In genomic region chr12:21819236-21819635, GRCh38 we compare ENCODE assay signal across 20 cellular contexts. TPM values are rescaled to one million over a fixed set of nuclear protein-coding genes. Genes with fewer than 3 reads are reported as not detected.
A peak's percentile ranks its signal among the peaks of the same experiment; 100 is the strongest.
DNase-seq lines count a peak whose midpoint lies in the region; ATAC-seq and TF ChIP-seq lines count a peak whose summit lies in the region.
"Had no signal": no experiment of that assay in that cellular context is flagged by ENCODE, and none has a peak within 500 bp of the region (broad histone marks: within the 10 kb centered on the region; RNA-seq: fewer than 3 reads in every experiment).

No MANE protein-coding gene starts in this region.

- H3K4me3 Mint-ChIP-seq in T-helper 17 cell, result no peak overlapping the region
- H3K4me3 Mint-ChIP-seq: activated CD4-positive, alpha-beta memory T cell treated with anti-CD3 and anti-CD28 coated beads, Interleukin-2, amount 10 ng/mL, durations not matched to agents 7 days and 5 days had no signal

- H4K20me1 ChIP-seq in osteoblast (ENCODE audit: insufficient read depth, low read length), result no peaks in the 10 kb centered on the region
- H4K20me1 ChIP-seq: BLaER1 treated with 17β-estradiol and CSF1 and Interleukin-3, amounts not matched to agents 10 nM and 100 nM had no signal

- H3K4me2 ChIP-seq in osteoblast (ENCODE audit: insufficient read depth, low read length), result peak overlapping the region; percentile 21
- H3K4me2 ChIP-seq: BLaER1 treated with 17β-estradiol and CSF1 and Interleukin-3, amounts not matched to agents 10 nM and 100 nM had no signal

- TF ChIP-seq POLR2A in stomach (IDR thresholded peaks at IDR 0.05), result no peak

- peak overlapping the region; percentile 46 for H3K27ac ChIP-seq in osteoblast (ENCODE audit: low read depth, low read length)
- peak overlapping the region in 1 of 5 donors; percentile 26 for H3K27ac ChIP-seq in stomach
- H3K27ac ChIP-seq: BLaER1 treated with 17β-estradiol and CSF1 and Interleukin-3, amounts not matched to agents 10 nM and 100 nM; lower lobe of right lung; upper lobe of left lung had no signal

- H3K9me3 ChIP-seq in osteoblast (ENCODE audit: low read depth, low read length) (no peaks in the 10 kb centered on the region), T-helper 17 cell (ENCODE audit: control insufficient read depth, low read length, poor library complexity, severe bottlenecking) (no peaks in the 10 kb centered on the region), stomach (no peaks in the 10 kb centered on the region)
- H3K9me3 ChIP-seq: BLaER1 treated with 17β-estradiol and CSF1 and Interleukin-3, amounts not matched to agents 10 nM and 100 nM; lower lobe of right lung; upper lobe of left lung had no signal

- 20 to 25% (median 22%) methylated on average over 2 of the region's 2 CpGs for WGBS in stomach, 5 donors

- no peaks in the 10 kb centered on the region for H3K36me3 Mint-ChIP-seq in T-helper 17 cell (ENCODE audit: low read depth)

- H3K27me3 ChIP-seq in osteoblast (ENCODE audit: insufficient read depth, low read length) (no peaks in the 10 kb centered on the region), stomach (no peaks in the 10 kb centered on the region)
- H3K27me3 ChIP-seq: BLaER1 treated with 17β-estradiol and CSF1 and Interleukin-3, amounts not matched to agents 10 nM and 100 nM; upper lobe of left lung had no signal

- TF ChIP-seq CTCF in foreskin fibroblast (IDR thresholded peaks at IDR 0.05; ENCODE audit: low read depth, low read length), result no peak
- TF ChIP-seq CTCF in osteoblast (IDR thresholded peaks at IDR 0.05; ENCODE audit: extremely low read depth, low read depth, low read length), result no peak
- no peak for TF ChIP-seq CTCF in stomach (IDR thresholded peaks at IDR 0.05)

- intact Hi-C loops in stomach (cut with DNase I; ENCODE audit: low total_unique reads), result no loop called here

- no peak overlapping the region for H3K27ac Mint-ChIP-seq in T-helper 17 cell
- H3K27ac Mint-ChIP-seq: activated CD4-positive, alpha-beta memory T cell treated with anti-CD3 and anti-CD28 coated beads, Interleukin-2, amount 10 ng/mL, durations not matched to agents 7 days and 5 days; activated T-helper 2 cell treated with anti-CD3 and anti-CD28 coated beads, Interferon-gamma antibody, Interleukin-2, Interleukin-4, amounts not matched to agents 10 μg/mL and 5 μg/mL and 100 μg/mL, durations not matched to agents 14 hours and 24 hours and 36 hours had no signal

- DNase-seq in AG20443 (ENCODE audit: low spot score) (peak; percentile 26), LHCN-M2 (ENCODE audit: low read depth) (peak; percentile 14), foreskin fibroblast (peak; percentile 8 to 56), osteoblast (ENCODE audit: insufficient read length, low spot score, missing footprints) (no peak), T-helper 17 cell (no peak), stomach (no peak), NCI-H524 (lab: John Stamatoyannopoulos, UW) (no peak), SK-N-DZ (ENCODE audit: low spot score) (no peak)
- DNase-seq: activated CD4-positive, alpha-beta memory T cell treated with anti-CD3 and anti-CD28 coated beads, Interleukin-2, amount 10 ng/mL, durations not matched to agents 7 days and 5 days; effector CD4-positive, alpha-beta T cell; KG1; lower lobe of right lung; NCI-H187; NCI-H82; nucleus accumbens; T-helper 9 cell; upper lobe of left lung had no signal

- no peaks in the 10 kb centered on the region for H3K79me2 ChIP-seq in osteoblast (ENCODE audit: insufficient read depth, low read length)

- TF ChIP-seq EP300 in stomach (IDR thresholded peaks at IDR 0.05), result no peak

- ATAC-seq in T-helper 17 cell, result no peak
- ATAC-seq: lower lobe of right lung had no signal

- peaks cover 22% of the 10 kb centered on the region for H3K27me3 Mint-ChIP-seq in T-helper 17 cell
- H3K27me3 Mint-ChIP-seq: activated CD4-positive, alpha-beta memory T cell treated with anti-CD3 and anti-CD28 coated beads, Interleukin-2, amount 10 ng/mL, durations not matched to agents 7 days and 5 days had no signal

- H3K4me3 ChIP-seq in foreskin fibroblast (ENCODE audit: low read depth in 1 of 2, low read length in 2 of 2) (no peak overlapping the region), osteoblast (ENCODE audit: insufficient read depth, low read length) (no peak overlapping the region), stomach (no peak overlapping the region)
- H3K4me3 ChIP-seq: BLaER1 treated with 17β-estradiol and CSF1 and Interleukin-3, amounts not matched to agents 10 nM and 100 nM; lower lobe of right lung; upper lobe of left lung had no signal

- H3K4me1 ChIP-seq in osteoblast (ENCODE audit: insufficient read depth, low read length) (peaks cover 22% of the 10 kb centered on the region), stomach (peaks cover 0 to 21% (median 5%) of the 10 kb centered on the region in 4 donors)
- H3K4me1 ChIP-seq: BLaER1 treated with 17β-estradiol and CSF1 and Interleukin-3, amounts not matched to agents 10 nM and 100 nM had no signal

- H3K4me1 Mint-ChIP-seq in T-helper 17 cell, result no peaks in the 10 kb centered on the region
- H3K4me1 Mint-ChIP-seq: activated CD4-positive, alpha-beta memory T cell treated with anti-CD3 and anti-CD28 coated beads, Interleukin-2, amount 10 ng/mL, durations not matched to agents 7 days and 5 days had no signal

- no peak overlapping the region for H2AFZ ChIP-seq in osteoblast (ENCODE audit: low read length)

- H3K36me3 ChIP-seq in osteoblast (ENCODE audit: insufficient read depth, low read length) (no peaks in the 10 kb centered on the region), stomach (peaks cover 0 to 3% (median 0%) of the 10 kb centered on the region in 4 donors)
- H3K36me3 ChIP-seq: BLaER1 treated with 17β-estradiol and CSF1 and Interleukin-3, amounts not matched to agents 10 nM and 100 nM; lower lobe of right lung; upper lobe of left lung had no signal

RNA-seq across cellular contexts. Expression of gene KCNJ8, which starts 44.7 kb away (rescaled TPM):
- total RNA-seq in LHCN-M2 (2014; rRNA removed) (0.11 and 0.13 TPM in 2 replicates), osteoblast (5.1 and 9.1 TPM in 2 replicates), T-helper 17 cell (not detected), stomach (10 to 100 TPM in 3 of 5 donors, not detected in 2; 10.6 to 19.6 (median 16.7) TPM)
- 0.15 TPM for polyA plus RNA-seq in LHCN-M2 (2012)
- 1 to 10 TPM; 5.7 to 7.2 (median 5.8) TPM for polyA plus RNA-seq in stomach
- polyA plus RNA-seq in SK-N-DZ (2014; cell fraction: cytosol; rRNA removed), result 15.9 and 19.5 TPM in 2 replicates
- polyA plus RNA-seq in SK-N-DZ (2014; cell fraction: nucleus; rRNA removed), result 5.8 and 6.2 TPM in 2 replicates
- total RNA-seq: activated CD4-positive, alpha-beta memory T cell treated with anti-CD3 and anti-CD28 coated beads, Interleukin-2, amount 10 ng/mL, durations not matched to agents 7 days and 5 days; activated T-helper 2 cell treated with anti-CD3 and anti-CD28 coated beads, Interferon-gamma antibody, Interleukin-2, Interleukin-4, amounts not matched to agents 10 μg/mL and 5 μg/mL and 100 μg/mL, durations not matched to agents 14 hours and 24 hours and 36 hours; Daoy had no signal

Comparison
In these comparisons a context has a peak if more than half of its experiments do, and no peak if none do; other contexts are left out.
1. DNase-seq: peak in AG20443 (single experiment), LHCN-M2 (single experiment) and foreskin fibroblast (2 of 2); none in osteoblast (single experiment), T-helper 17 cell (0 of 3), stomach (single experiment), NCI-H524 (0 of 2) and SK-N-DZ (single experiment).